ENCODE assay signal across 1 cellular context in the genomic region with DNA sequence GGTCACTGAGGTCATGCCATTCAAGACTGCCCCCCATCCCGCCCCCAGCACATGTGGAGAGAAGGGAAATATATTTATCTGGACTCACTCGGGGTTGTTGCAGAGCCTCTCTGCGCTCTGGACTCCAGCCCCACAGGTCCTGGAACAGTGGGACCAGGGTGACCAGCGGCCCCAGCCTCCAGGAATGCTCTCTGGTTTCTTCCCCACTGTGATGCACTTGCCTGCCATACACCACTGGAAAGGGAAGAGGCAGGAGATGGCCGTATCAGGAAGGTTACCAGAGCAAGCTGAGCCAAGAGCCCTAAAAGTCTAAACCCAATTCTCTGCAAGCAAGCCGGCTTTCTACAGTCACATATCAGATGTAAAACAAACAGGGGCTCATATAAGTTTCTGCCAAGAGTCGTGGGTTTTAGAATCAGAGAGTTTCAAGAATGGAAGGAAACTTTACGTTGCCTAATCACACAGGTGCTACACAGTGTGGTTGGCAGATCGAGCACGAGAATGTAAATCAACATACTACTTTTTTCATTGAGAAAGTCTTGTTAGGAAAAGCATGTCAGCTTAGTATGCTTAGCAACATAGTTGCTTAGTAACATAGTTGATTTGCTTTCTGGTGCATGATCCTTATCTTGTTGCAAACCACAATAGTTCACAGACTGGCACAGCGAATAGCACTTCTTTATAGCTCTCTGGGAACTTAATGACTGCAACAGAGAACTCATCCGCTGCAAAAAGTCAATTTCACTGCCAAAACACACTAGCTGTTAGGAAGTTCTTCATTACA.
TF ChIP-seq lines count a peak whose summit lies in the region.

No MANE protein-coding gene starts in this region.

TF ChIP-seq in SK-N-SH, 30 proteins besides CTCF, POLR2A, EP300 and RAD21 (continued from another document):
- TF ChIP-seq, protein P1, sequence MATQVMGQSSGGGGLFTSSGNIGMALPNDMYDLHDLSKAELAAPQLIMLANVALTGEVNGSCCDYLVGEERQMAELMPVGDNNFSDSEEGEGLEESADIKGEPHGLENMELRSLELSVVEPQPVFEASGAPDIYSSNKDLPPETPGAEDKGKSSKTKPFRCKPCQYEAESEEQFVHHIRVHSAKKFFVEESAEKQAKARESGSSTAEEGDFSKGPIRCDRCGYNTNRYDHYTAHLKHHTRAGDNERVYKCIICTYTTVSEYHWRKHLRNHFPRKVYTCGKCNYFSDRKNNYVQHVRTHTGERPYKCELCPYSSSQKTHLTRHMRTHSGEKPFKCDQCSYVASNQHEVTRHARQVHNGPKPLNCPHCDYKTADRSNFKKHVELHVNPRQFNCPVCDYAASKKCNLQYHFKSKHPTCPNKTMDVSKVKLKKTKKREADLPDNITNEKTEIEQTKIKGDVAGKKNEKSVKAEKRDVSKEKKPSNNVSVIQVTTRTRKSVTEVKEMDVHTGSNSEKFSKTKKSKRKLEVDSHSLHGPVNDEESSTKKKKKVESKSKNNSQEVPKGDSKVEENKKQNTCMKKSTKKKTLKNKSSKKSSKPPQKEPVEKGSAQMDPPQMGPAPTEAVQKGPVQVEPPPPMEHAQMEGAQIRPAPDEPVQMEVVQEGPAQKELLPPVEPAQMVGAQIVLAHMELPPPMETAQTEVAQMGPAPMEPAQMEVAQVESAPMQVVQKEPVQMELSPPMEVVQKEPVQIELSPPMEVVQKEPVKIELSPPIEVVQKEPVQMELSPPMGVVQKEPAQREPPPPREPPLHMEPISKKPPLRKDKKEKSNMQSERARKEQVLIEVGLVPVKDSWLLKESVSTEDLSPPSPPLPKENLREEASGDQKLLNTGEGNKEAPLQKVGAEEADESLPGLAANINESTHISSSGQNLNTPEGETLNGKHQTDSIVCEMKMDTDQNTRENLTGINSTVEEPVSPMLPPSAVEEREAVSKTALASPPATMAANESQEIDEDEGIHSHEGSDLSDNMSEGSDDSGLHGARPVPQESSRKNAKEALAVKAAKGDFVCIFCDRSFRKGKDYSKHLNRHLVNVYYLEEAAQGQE (IDR thresholded peaks at IDR 0.05; ENCODE audit: low read depth, low read length), result no peak
